In the genomic region with DNA sequence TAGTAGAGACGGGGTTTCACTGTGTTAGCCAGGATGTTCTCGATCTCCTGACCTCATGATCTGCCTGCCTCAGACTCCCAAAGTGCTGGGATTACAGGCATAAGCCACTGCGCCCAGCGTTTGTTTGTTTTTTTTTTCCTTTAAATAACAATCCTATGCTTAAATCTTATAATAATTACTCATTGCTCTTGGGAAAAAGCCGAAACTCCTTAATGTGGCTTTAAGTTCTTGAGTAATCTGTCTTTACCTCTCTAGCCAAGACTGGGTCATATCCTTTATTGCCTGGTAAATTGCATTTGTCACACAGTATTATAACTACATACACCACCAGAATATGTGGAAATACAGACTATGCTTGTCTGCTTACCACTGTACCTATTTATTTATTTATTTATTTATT, we compare ENCODE assay signal across 24 cellular contexts.
"Had no signal": no experiment of that assay in that cellular context is flagged by ENCODE, and none has a peak within 500 bp of the region (broad histone marks: within the 10 kb centered on the region; RNA-seq: fewer than 3 reads in every experiment).

No MANE protein-coding gene starts in this region.

- H3K4me1 ChIP-seq: foreskin keratinocyte, spleen had no signal

- H3K9me3 ChIP-seq: sigmoid colon, spleen, upper lobe of left lung had no signal

- H3K4me1 Mint-ChIP-seq: activated naive CD8-positive, alpha-beta T cell treated with anti-CD3 and anti-CD28 coated beads for 36 hours; brain; mesothelial cell of epicardium had no signal

- H3K4me3 ChIP-seq: lung, sigmoid colon, spleen, upper lobe of left lung had no signal

- H3K27ac Mint-ChIP-seq: activated naive CD8-positive, alpha-beta T cell treated with anti-CD3 and anti-CD28 coated beads for 36 hours; activated T-helper 2 cell treated with anti-CD3 and anti-CD28 coated beads, Interferon-gamma antibody, Interleukin-2, Interleukin-4, amounts not matched to agents 10 μg/mL and 5 μg/mL and 100 μg/mL, durations not matched to agents 14 hours and 24 hours and 36 hours; brain; mesothelial cell of epicardium; progenitor cell of endocrine pancreas; T-helper 1 cell treated with Interleukin-12 subunit alpha and Interleukin-12 subunit beta and Interleukin-4 antibody, amounts not matched to agents 30 μg/mL and 1 μg/mL, for 36 hours had no signal

- H3K27me3 Mint-ChIP-seq: activated naive CD8-positive, alpha-beta T cell treated with anti-CD3 and anti-CD28 coated beads for 36 hours; brain; progenitor cell of endocrine pancreas had no signal

- ATAC-seq: activated T-cell treated with anti-CD3 and anti-CD28 coated beads, Interleukin-2, amount 50 U/mL, for 4 hours; foreskin keratinocyte; left lobe of liver; natural killer cell; stimulated activated naive CD8-positive, alpha-beta T cell treated with anti-CD3 and anti-CD28 coated beads, Interleukin-15, Interleukin-2, amounts not matched to agents 100 U/mL and 50 U/mL, for 24 hours had no signal

- H3K27ac ChIP-seq: foreskin keratinocyte, sigmoid colon, spleen, upper lobe of left lung had no signal

- H3K4me3 Mint-ChIP-seq: activated naive CD8-positive, alpha-beta T cell treated with anti-CD3 and anti-CD28 coated beads for 36 hours; activated T-cell treated with anti-CD3 and anti-CD28 coated beads, Interleukin-2, amount 50 U/mL, for 4 hours; brain; mesothelial cell of epicardium; natural killer cell; T-helper 1 cell treated with Interleukin-12 subunit alpha and Interleukin-12 subunit beta and Interleukin-4 antibody, amounts not matched to agents 30 μg/mL and 1 μg/mL, for 36 hours had no signal

- H3K9me3 Mint-ChIP-seq: activated naive CD8-positive, alpha-beta T cell treated with anti-CD3 and anti-CD28 coated beads for 36 hours; activated T-cell treated with anti-CD3 and anti-CD28 coated beads, Interleukin-2, amount 50 U/mL, for 4 hours; activated T-helper 2 cell treated with anti-CD3 and anti-CD28 coated beads, Interferon-gamma antibody, Interleukin-2, Interleukin-4, amounts not matched to agents 10 μg/mL and 5 μg/mL and 100 μg/mL, durations not matched to agents 14 hours and 24 hours and 36 hours; brain; mesothelial cell of epicardium; natural killer cell; T-helper 1 cell treated with Interleukin-12 subunit alpha and Interleukin-12 subunit beta and Interleukin-4 antibody, amounts not matched to agents 30 μg/mL and 1 μg/mL, for 36 hours had no signal

- DNase-seq: activated CD4-positive, alpha-beta T cell treated with anti-CD3 and anti-CD28 coated beads for 4 hours; activated CD4-positive, alpha-beta T cell treated with anti-CD3 and anti-CD28 coated beads, Interleukin-2, amount 50 U/mL, for 48 hours; activated CD4-positive, CD25-positive, alpha-beta regulatory T cell; activated CD8-positive, alpha-beta memory T cell treated with anti-CD3 and anti-CD28 coated beads, Interleukin-2, amount 50 U/mL, for 48 hours; activated naive CD4-positive, alpha-beta T cell treated with Interleukin-2 at 50 U/mL for 16 hours; activated naive CD8-positive, alpha-beta T cell treated with anti-CD3 and anti-CD28 coated beads for 36 hours; activated T-cell treated with anti-CD3 and anti-CD28 coated beads, Interleukin-2, amount 50 U/mL, for 4 hours; caudate nucleus; effector memory CD4-positive, alpha-beta T cell; foreskin keratinocyte; natural killer cell; retina; sigmoid colon; spleen; stimulated activated CD4-positive, alpha-beta T cell treated with anti-CD3 and anti-CD28 coated beads, Interleukin-4, amount 100 ng/mL, for 1 hour; stimulated activated naive CD8-positive, alpha-beta T cell treated with anti-CD3 and anti-CD28 coated beads, Interleukin-15, Interleukin-2, amounts not matched to agents 100 U/mL and 50 U/mL, for 24 hours had no signal

- H3K27me3 ChIP-seq: foreskin keratinocyte, sigmoid colon, spleen, upper lobe of left lung had no signal
